Comparison of ENCODE assay signal across 8 cellular contexts in genomic region chr2:233100192-233100998, GRCh38.
DNase-seq lines count a peak whose midpoint lies in the region; ATAC-seq lines count a peak whose summit lies in the region.

No MANE protein-coding gene starts in this region.

- ATAC-seq in activated CD4-positive, CD25-positive, alpha-beta regulatory T cell treated with anti-CD3 and anti-CD28 coated beads, Interleukin-2, amount 50 U/mL, for 24 hours: peak; percentile 71 to 85
- peak; percentile 77 for ATAC-seq in HG03439 (IDR thresholded peaks at IDR 0.05; ENCODE audit: unreplicated experiment)

- no peak for DNase-seq in activated CD4-positive, CD25-positive, alpha-beta regulatory T cell treated with anti-CD3 and anti-CD28 coated beads, Interleukin-2, amount 50 U/mL, for 72 hours
- peak; percentile 83 for DNase-seq in activated CD8-positive, alpha-beta memory T cell treated with anti-CD3 and anti-CD28 coated beads, Interleukin-2, amount 50 U/mL, for 48 hours
- peak; percentile 68 for DNase-seq in stimulated activated CD4-positive, alpha-beta T cell treated with anti-CD3 and anti-CD28 coated beads, Interleukin-1b, Interleukin-23, amount 100 ng/mL, for 48 hours
- no peak for DNase-seq in pons (ENCODE audit: low spot score)
- DNase-seq in NCI-H1092 treated with DMSO at 0.1 percent for 48 hours (lab: John Stamatoyannopoulos, UW): no peak
- no peak for DNase-seq in COR-L47 (lab: John Stamatoyannopoulos, UW)

Comparison
In these comparisons a context has a peak if more than half of its experiments do, and no peak if none do; other contexts are left out.
1. DNase-seq: peak in activated CD8-positive, alpha-beta memory T cell treated with anti-CD3 and anti-CD28 coated beads, Interleukin-2, amount 50 U/mL, for 48 hours (single experiment) and stimulated activated CD4-positive, alpha-beta T cell treated with anti-CD3 and anti-CD28 coated beads, Interleukin-1b, Interleukin-23, amount 100 ng/mL, for 48 hours (single experiment); none in activated CD4-positive, CD25-positive, alpha-beta regulatory T cell treated with anti-CD3 and anti-CD28 coated beads, Interleukin-2, amount 50 U/mL, for 72 hours (single experiment), pons (single experiment), NCI-H1092 treated with DMSO at 0.1 percent for 48 hours (single experiment) and COR-L47 (single experiment).